Comparison of ENCODE assay signal across 9 cellular contexts in genomic region chrX:131746491-131746968, GRCh38.
DNase-seq lines count a peak whose midpoint lies in the region; ATAC-seq and TF ChIP-seq lines count a peak whose summit lies in the region.
"Had no signal": no experiment of that assay in that cellular context is flagged by ENCODE, and none has a peak within 500 bp of the region (broad histone marks: within the 10 kb centered on the region; RNA-seq: fewer than 3 reads in every experiment).

No MANE protein-coding gene starts in this region.

- no peaks in the 10 kb centered on the region for H3K36me3 Mint-ChIP-seq in stimulated activated effector memory CD8-positive, alpha-beta T cell treated with anti-CD3 and anti-CD28 coated beads, Interleukin-12 subunit alpha, Interleukin-12 subunit beta, amount 100 ng/mL, for 72 hours

- H3K9me3 ChIP-seq in MM.1S (replicated peaks; ENCODE audit: insufficient read depth, low read length): no peaks in the 10 kb centered on the region

- H3K9ac ChIP-seq in MM.1S (ENCODE audit: low read length): peak overlapping the region; percentile 76

- peak; percentile 57 for DNase-seq in stimulated activated CD8-positive, alpha-beta memory T cell treated with anti-CD3 and anti-CD28 coated beads, Interleukin-12 subunit alpha, Interleukin-12 subunit beta, amount 100 ng/mL, for 4 hours (ENCODE audit: low read depth)
- DNase-seq in stimulated activated CD8-positive, alpha-beta memory T cell treated with anti-CD3 and anti-CD28 coated beads, Interleukin-4, amount 100 ng/mL, for 48 hours: no peak
- DNase-seq in MM.1S (peak; percentile 78), mucosa of gallbladder (ENCODE audit: low spot score) (peak; percentile 89), SKM-1 (lab: John Stamatoyannopoulos, UW; ENCODE audit: unreplicated experiment) (no peak)
- DNase-seq in stimulated activated effector memory CD8-positive, alpha-beta T cell treated with anti-CD3 and anti-CD28 coated beads, Interleukin-12 subunit alpha, Interleukin-12 subunit beta, amount 100 ng/mL, for 72 hours (ENCODE audit: low spot score in 2 of 2): no peak
- DNase-seq: activated naive CD8-positive, alpha-beta T cell treated with anti-CD3 and anti-CD28 coated beads, Interleukin-2, amount 10 ng/mL, durations not matched to agents 7 days and 5 days had no signal

- H3K4me2 ChIP-seq in MM.1S (ENCODE audit: low read depth, low read length): peak overlapping the region; percentile 36; the same call in 1 of the 2 replicates

- peak overlapping the region; percentile 77 for H3K27ac ChIP-seq in MM.1S (ENCODE audit: low read length)

- H3K79me2 ChIP-seq in MM.1S (ENCODE audit: low read length): no peaks in the 10 kb centered on the region

- no peaks in the 10 kb centered on the region for H3K4me1 Mint-ChIP-seq in stimulated activated effector memory CD8-positive, alpha-beta T cell treated with anti-CD3 and anti-CD28 coated beads, Interleukin-12 subunit alpha, Interleukin-12 subunit beta, amount 100 ng/mL, for 72 hours
- H3K4me1 Mint-ChIP-seq: activated naive CD8-positive, alpha-beta T cell treated with anti-CD3 and anti-CD28 coated beads, Interleukin-2, amount 10 ng/mL, durations not matched to agents 7 days and 5 days had no signal

- H3K4me3 ChIP-seq in MM.1S (ENCODE audit: low read length) (peak overlapping the region; percentile 63), WI38 (ENCODE audit: low read depth, low read length) (peak overlapping the region; percentile 61)

- H3K27ac Mint-ChIP-seq in stimulated activated effector memory CD8-positive, alpha-beta T cell treated with anti-CD3 and anti-CD28 coated beads, Interleukin-12 subunit alpha, Interleukin-12 subunit beta, amount 100 ng/mL, for 72 hours: no peak overlapping the region
- H3K27ac Mint-ChIP-seq: activated naive CD8-positive, alpha-beta T cell treated with anti-CD3 and anti-CD28 coated beads, Interleukin-2, amount 10 ng/mL, durations not matched to agents 7 days and 5 days had no signal

- H3F3A ChIP-seq in MM.1S (ENCODE audit: insufficient read depth, low read length): no peaks in the 10 kb centered on the region

- TF ChIP-seq CTCF in MM.1S (IDR thresholded peaks at IDR 0.05; ENCODE audit: low read length) (peak; percentile 23), WI38 (IDR thresholded peaks at IDR 0.05; ENCODE audit: low read depth, low read length) (0 out of 2 replicates have a peak, but pooled peaks have one; percentile 13)

- no peaks in the 10 kb centered on the region for H4K20me1 ChIP-seq in MM.1S (ENCODE audit: insufficient read depth, low read length)

- no peak overlapping the region for H3K4me3 Mint-ChIP-seq in stimulated activated effector memory CD8-positive, alpha-beta T cell treated with anti-CD3 and anti-CD28 coated beads, Interleukin-12 subunit alpha, Interleukin-12 subunit beta, amount 100 ng/mL, for 72 hours
- H3K4me3 Mint-ChIP-seq: activated naive CD8-positive, alpha-beta T cell treated with anti-CD3 and anti-CD28 coated beads, Interleukin-2, amount 10 ng/mL, durations not matched to agents 7 days and 5 days had no signal

- no peaks in the 10 kb centered on the region for H3K36me3 ChIP-seq in MM.1S (replicated peaks; ENCODE audit: insufficient read depth, low read length)

- H3K4me1 ChIP-seq in MM.1S (ENCODE audit: low read length): no peaks in the 10 kb centered on the region

- no peak for ATAC-seq in HG02759 (IDR thresholded peaks at IDR 0.05; ENCODE audit: unreplicated experiment)
- no peak for ATAC-seq in stimulated activated effector memory CD8-positive, alpha-beta T cell treated with anti-CD3 and anti-CD28 coated beads, Interleukin-12 subunit alpha, Interleukin-12 subunit beta, amount 100 ng/mL, for 72 hours

- peak overlapping the region; percentile 55 for H2AFZ ChIP-seq in MM.1S (ENCODE audit: low read length)

- no peaks in the 10 kb centered on the region for H3K27me3 ChIP-seq in MM.1S (replicated peaks; ENCODE audit: insufficient read depth, low read length)

- no peaks in the 10 kb centered on the region for H3K9me2 ChIP-seq in MM.1S (replicated peaks; ENCODE audit: insufficient read depth, low read length)

- no peaks in the 10 kb centered on the region for H3K9me3 Mint-ChIP-seq in stimulated activated effector memory CD8-positive, alpha-beta T cell treated with anti-CD3 and anti-CD28 coated beads, Interleukin-12 subunit alpha, Interleukin-12 subunit beta, amount 100 ng/mL, for 72 hours
- H3K9me3 Mint-ChIP-seq: activated naive CD8-positive, alpha-beta T cell treated with anti-CD3 and anti-CD28 coated beads, Interleukin-2, amount 10 ng/mL, durations not matched to agents 7 days and 5 days had no signal

Comparison
In these comparisons a context has a peak if more than half of its experiments do, and no peak if none do; other contexts are left out.
1. DNase-seq: peak in stimulated activated CD8-positive, alpha-beta memory T cell treated with anti-CD3 and anti-CD28 coated beads, Interleukin-12 subunit alpha, Interleukin-12 subunit beta, amount 100 ng/mL, for 4 hours (single experiment), MM.1S (single experiment) and mucosa of gallbladder (single experiment); none in stimulated activated CD8-positive, alpha-beta memory T cell treated with anti-CD3 and anti-CD28 coated beads, Interleukin-4, amount 100 ng/mL, for 48 hours (single experiment), stimulated activated effector memory CD8-positive, alpha-beta T cell treated with anti-CD3 and anti-CD28 coated beads, Interleukin-12 subunit alpha, Interleukin-12 subunit beta, amount 100 ng/mL, for 72 hours (0 of 2) and SKM-1 (single experiment).